In the genomic region with DNA sequence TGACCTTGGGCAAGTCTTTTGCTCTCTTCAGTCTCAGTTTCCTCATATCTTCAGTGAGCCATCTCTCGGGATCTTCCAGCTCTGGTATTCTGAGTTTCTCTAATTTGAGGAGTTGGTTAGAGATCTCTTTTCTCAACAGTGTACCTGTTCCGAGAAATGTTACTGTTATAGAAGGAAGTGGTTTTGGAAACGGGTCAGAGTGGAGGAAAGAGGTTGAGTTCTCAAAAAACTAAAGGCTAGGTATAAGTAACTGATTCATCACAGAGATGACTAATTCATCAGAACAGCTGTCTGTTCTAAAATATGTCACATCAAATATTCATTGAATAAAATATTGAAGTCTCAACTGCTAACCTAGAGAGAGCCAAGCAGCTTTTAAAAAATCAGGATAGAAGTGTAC, we compare ENCODE assay signal across 11 cellular contexts.
DNase-seq lines count a peak whose midpoint lies in the region; ATAC-seq and TF ChIP-seq lines count a peak whose summit lies in the region.
"Had no signal": no experiment of that assay in that cellular context is flagged by ENCODE, and none has a peak within 500 bp of the region (broad histone marks: within the 10 kb centered on the region; RNA-seq: fewer than 3 reads in every experiment).

No MANE protein-coding gene starts in this region.

- TF ChIP-seq POLR2A in gastroesophageal sphincter (IDR thresholded peaks at IDR 0.05), result no peak

- H3K27me3 Mint-ChIP-seq in nephron progenitor cell (ENCODE audit: low read depth, poor library complexity), result peaks cover 3% of the 10 kb centered on the region
- peaks cover 0 to 3% (median 0%) of the 10 kb centered on the region in 5 donors for H3K27me3 Mint-ChIP-seq in naive thymus-derived CD8-positive, alpha-beta T cell

- H3K9me3 Mint-ChIP-seq in nephron progenitor cell, result no peaks in the 10 kb centered on the region
- no peaks in the 10 kb centered on the region for H3K9me3 Mint-ChIP-seq in naive thymus-derived CD8-positive, alpha-beta T cell

- H3K9me3 ChIP-seq in gastroesophageal sphincter, result no peaks in the 10 kb centered on the region
- H3K9me3 ChIP-seq: suprapubic skin had no signal

- no peak for TF ChIP-seq EP300 in gastroesophageal sphincter (IDR thresholded peaks at IDR 0.05)

- H3K4me3 Mint-ChIP-seq in nephron progenitor cell, result no peak overlapping the region
- H3K4me3 Mint-ChIP-seq in naive thymus-derived CD8-positive, alpha-beta T cell, result no peak overlapping the region

- peaks cover 0 to 40% (median 11%) of the 10 kb centered on the region in 3 donors for H3K4me1 ChIP-seq in gastroesophageal sphincter

- H3K27ac ChIP-seq in caudate nucleus (ENCODE audit: low read depth, low read length) (peak overlapping the region; percentile 86), gastroesophageal sphincter (peak overlapping the region in 2 of 4 donors; percentile 29 to 53)
- H3K27ac ChIP-seq: suprapubic skin had no signal

- no peaks in the 10 kb centered on the region for H3K36me3 ChIP-seq in gastroesophageal sphincter
- H3K36me3 ChIP-seq: suprapubic skin had no signal

- no peak overlapping the region for H3K27ac Mint-ChIP-seq in nephron progenitor cell
- peak overlapping the region in 2 of 10 donors; percentile 1 to 57 for H3K27ac Mint-ChIP-seq in naive thymus-derived CD8-positive, alpha-beta T cell

- H3K4me1 Mint-ChIP-seq in nephron progenitor cell, result peaks cover 5% of the 10 kb centered on the region
- peaks cover 0 to 30% (median 6%) of the 10 kb centered on the region in 4 donors for H3K4me1 Mint-ChIP-seq in naive thymus-derived CD8-positive, alpha-beta T cell

- WGBS in gastroesophageal sphincter (ENCODE audit: low coverage in 1 of 2), 2 donors, result 28 to 58% methylated on average over 2 to 3 of the region's 3 CpGs

- H3K27me3 ChIP-seq in gastroesophageal sphincter, result no peaks in the 10 kb centered on the region
- H3K27me3 ChIP-seq: suprapubic skin had no signal

- TF ChIP-seq CTCF in nephron progenitor cell (IDR thresholded peaks at IDR 0.05) (no peak), gastroesophageal sphincter (IDR thresholded peaks at IDR 0.05) (no peak)

- ATAC-seq in GM19452 (IDR thresholded peaks at IDR 0.05; ENCODE audit: unreplicated experiment) (peak; percentile 78), gastroesophageal sphincter (no peak)
- no peak for ATAC-seq in naive thymus-derived CD8-positive, alpha-beta T cell

- DNase-seq in ELR (ENCODE audit: low read depth), result peak; percentile 33
- peak; percentile 17 for DNase-seq in HPDE6-E6E7 (ENCODE audit: extremely low spot score)
- DNase-seq in caudate nucleus (lab: John Stamatoyannopoulos, UW), result no peak
- DNase-seq in LoVo (ENCODE audit: low spot score), result no peak
- no peak for DNase-seq in nephron progenitor cell
- DNase-seq in naive thymus-derived CD8-positive, alpha-beta T cell, result no peak
- DNase-seq: activated CD4-positive, alpha-beta T cell treated with anti-CD3 and anti-CD28 coated beads, Interleukin-2, amount 50 U/mL, for 1 hour; kidney had no signal

- peaks cover 6% of the 10 kb centered on the region for H3K36me3 Mint-ChIP-seq in nephron progenitor cell (ENCODE audit: low read depth)
- H3K36me3 Mint-ChIP-seq in naive thymus-derived CD8-positive, alpha-beta T cell, result no peaks in the 10 kb centered on the region

- POLR2A ChIA-PET in naive thymus-derived CD8-positive, alpha-beta T cell (lab: Charles Lee), result no interaction called here

- no peak overlapping the region for H3K4me3 ChIP-seq in gastroesophageal sphincter
- H3K4me3 ChIP-seq: suprapubic skin had no signal

Comparison
In these comparisons a context has a peak if more than half of its experiments do, and no peak if none do; other contexts are left out.
1. DNase-seq: peak in ELR (single experiment) and HPDE6-E6E7 (single experiment); none in caudate nucleus (0 of 61), LoVo (single experiment), nephron progenitor cell (single experiment) and naive thymus-derived CD8-positive, alpha-beta T cell (0 of 10).